Comparison of ENCODE assay signal across 8 cellular contexts in the genomic region with DNA sequence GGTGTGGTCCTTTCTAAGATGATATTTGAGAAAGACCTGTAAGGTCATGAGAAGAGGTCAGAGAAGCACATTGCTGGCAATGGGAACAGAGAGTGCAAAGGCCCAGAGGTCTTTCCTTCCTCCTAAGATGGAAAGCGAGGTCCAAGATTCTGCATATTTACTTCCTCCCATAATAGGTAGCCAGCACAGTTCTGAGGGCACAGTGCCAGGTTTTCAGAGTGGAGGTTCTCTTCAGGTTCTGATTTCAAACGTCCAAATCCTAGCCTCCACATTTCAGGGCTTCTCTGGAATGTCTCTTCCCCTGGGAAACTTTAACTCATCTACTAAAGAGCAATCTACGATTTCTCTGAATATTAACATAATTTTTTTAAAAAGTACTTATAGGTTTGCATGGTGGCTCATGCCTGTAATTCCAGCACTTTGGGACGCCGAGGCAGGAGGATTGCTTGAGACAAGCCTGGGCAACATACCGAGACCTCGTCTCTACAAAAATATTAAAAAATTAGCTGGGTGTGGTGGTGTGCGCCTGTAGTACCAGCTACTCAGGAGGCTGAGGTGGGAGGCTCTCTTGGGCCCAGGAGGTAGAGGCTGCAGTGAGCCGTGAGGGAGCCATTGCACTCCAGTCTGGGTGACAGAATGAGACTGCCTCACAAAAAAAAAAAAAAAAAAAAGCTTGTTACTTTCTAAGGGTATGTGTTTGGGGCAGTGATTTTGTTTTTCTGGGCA. TPM values are rescaled to one million over a fixed set of nuclear protein-coding genes. Genes with fewer than 3 reads are reported as not detected.
DNase-seq lines count a peak whose midpoint lies in the region; ATAC-seq and TF ChIP-seq lines count a peak whose summit lies in the region.

No MANE protein-coding gene starts in this region.

- no peak overlapping the region for H3K9ac ChIP-seq in OCI-LY3 (ENCODE audit: low read length)

- H3K4me1 ChIP-seq in OCI-LY3 (ENCODE audit: low read length): peaks cover 9% of the 10 kb centered on the region; the same call in 1 of the 2 replicates

- peak overlapping the region; percentile 49 for H3K4me2 ChIP-seq in OCI-LY3 (ENCODE audit: low read length)

- peaks cover 11% of the 10 kb centered on the region for H3K36me3 ChIP-seq in OCI-LY3 (replicated peaks; ENCODE audit: low read depth, low read length)

- in situ Hi-C loops in G401 (cut with HindIII; ENCODE audit: low sequenced_read_pairs): no loop called here

- H3K27ac ChIP-seq in OCI-LY3 (ENCODE audit: low read length) (no peak overlapping the region), epithelial cell of prostate (peak overlapping the region; percentile 73)

- TF ChIP-seq CTCF in OCI-LY3 (IDR thresholded peaks at IDR 0.05; ENCODE audit: low read depth, low read length): no peak

- no peaks in the 10 kb centered on the region for H4K20me1 ChIP-seq in OCI-LY3 (ENCODE audit: insufficient read depth, low read length)

- H3K27me3 ChIP-seq in OCI-LY3 (ENCODE audit: low read depth, low read length): no peaks in the 10 kb centered on the region

- ATAC-seq in GM19025 (IDR thresholded peaks at IDR 0.05; ENCODE audit: low read depth, unreplicated experiment) (peak; percentile 7), GM19324 (IDR thresholded peaks at IDR 0.05; ENCODE audit: low FRiP score, unreplicated experiment) (no peak)

- peak overlapping the region; percentile 51; the same call in 1 of the 2 replicates for H2AFZ ChIP-seq in OCI-LY3 (ENCODE audit: low read depth, low read length)

- H3K4me3 ChIP-seq in OCI-LY3 (ENCODE audit: low read length): peak overlapping the region; percentile 81

- no peaks in the 10 kb centered on the region for H3K9me3 ChIP-seq in OCI-LY3 (ENCODE audit: insufficient read depth, low read length)

- DNase-seq in epithelial cell of prostate (ENCODE audit: low read depth, low spot score) (no peak), pons (ENCODE audit: low spot score) (peak; percentile 10), DMS79 treated with DMSO at 0.1 percent for 48 hours (lab: John Stamatoyannopoulos, UW) (no peak), SKM-1 (lab: John Stamatoyannopoulos, UW; ENCODE audit: unreplicated experiment) (no peak), G401 (ENCODE audit: low spot score) (no peak)

- peaks cover 44% of the 10 kb centered on the region for H3K79me2 ChIP-seq in OCI-LY3 (ENCODE audit: low read length)

RNA-seq across cellular contexts. Expression of a gene that starts 0.5 kb away (rescaled TPM):
- 159 and 173 TPM in 2 replicates for total RNA-seq in G401 (2014; rRNA removed; shearing (Covaris generic))

RNA-seq across cellular contexts. Expression of a gene that starts 25.0 kb away (rescaled TPM):
- 116 and 119 TPM in 2 replicates for total RNA-seq in G401 (2014; rRNA removed; shearing (Covaris generic))
